Comparison of ENCODE assay signal across 1 cellular context in the genomic region with DNA sequence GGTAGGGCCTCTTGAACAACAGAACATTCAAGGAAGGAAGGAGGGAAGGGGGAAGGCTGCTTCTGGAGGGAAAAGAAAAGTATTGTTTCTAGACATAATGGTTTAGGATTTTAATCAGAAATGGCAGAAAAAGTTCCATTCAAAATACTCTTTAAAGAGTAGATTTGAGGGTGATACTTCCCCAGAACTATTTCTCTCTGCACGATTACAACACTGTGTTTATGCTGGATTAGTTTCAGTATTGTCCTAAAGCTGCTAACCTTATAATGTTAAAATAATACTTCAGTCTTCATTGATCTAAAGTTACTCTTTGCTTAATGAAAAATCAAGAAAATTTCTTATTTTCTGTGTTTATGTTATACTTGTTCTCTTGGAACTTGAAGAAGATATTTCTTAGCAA.
TF ChIP-seq lines count a peak whose summit lies in the region.

No MANE protein-coding gene starts in this region.

TF ChIP-seq in SK-N-SH treated with all-trans-retinoic acid at 6 μM for 48 hours, 23 proteins besides CTCF, POLR2A, EP300 and RAD21 (continued from another document):
- TF ChIP-seq, protein P1, sequence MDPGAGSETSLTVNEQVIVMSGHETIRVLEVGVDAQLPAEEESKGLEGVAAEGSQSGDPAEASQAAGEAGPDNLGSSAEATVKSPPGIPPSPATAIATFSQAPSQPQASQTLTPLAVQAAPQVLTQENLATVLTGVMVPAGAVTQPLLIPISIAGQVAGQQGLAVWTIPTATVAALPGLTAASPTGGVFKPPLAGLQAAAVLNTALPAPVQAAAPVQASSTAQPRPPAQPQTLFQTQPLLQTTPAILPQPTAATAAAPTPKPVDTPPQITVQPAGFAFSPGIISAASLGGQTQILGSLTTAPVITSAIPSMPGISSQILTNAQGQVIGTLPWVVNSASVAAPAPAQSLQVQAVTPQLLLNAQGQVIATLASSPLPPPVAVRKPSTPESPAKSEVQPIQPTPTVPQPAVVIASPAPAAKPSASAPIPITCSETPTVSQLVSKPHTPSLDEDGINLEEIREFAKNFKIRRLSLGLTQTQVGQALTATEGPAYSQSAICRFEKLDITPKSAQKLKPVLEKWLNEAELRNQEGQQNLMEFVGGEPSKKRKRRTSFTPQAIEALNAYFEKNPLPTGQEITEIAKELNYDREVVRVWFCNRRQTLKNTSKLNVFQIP (CRISPR knock-in tag; IDR thresholded peaks at IDR 0.05; ENCODE audit: borderline replicate concordance, low read depth) = no peak
